10 cellular contexts compared by ENCODE assay signal in the genomic region with DNA sequence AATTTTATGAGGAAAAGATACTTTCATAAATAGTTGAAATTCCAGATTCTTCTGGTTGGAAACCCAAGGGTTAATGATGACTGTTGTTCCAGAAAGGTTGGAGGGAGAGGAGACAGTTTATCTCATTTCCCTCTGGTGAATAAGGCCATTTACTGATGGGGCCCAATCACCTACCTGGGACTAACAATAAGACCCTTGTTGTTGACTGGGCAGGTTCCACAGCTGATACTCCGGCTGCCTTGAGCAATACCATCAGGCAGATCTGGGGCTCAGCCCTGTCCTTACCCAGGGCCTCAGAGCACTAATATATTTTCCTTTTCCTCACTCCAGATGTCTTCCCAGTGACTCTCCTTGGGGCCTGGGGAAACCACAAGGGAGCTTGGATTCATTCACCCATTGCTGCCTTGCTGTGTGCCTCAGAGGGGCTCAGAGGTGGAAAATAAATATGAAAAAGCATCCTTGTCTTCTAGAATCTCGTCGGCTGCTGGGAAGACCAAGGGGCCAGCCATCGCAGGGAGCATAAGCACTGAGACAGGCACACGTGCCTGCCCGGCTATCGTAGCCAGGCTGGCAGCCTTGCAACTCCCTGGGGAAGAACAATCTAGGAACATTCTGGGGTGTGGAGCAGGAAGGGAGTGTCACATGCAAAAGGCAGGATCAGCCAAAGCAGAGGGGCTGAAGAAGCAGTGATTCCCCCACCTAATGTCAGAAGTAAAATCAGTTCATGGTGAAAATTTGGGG. TPM values are rescaled to one million over a fixed set of nuclear protein-coding genes. Genes with fewer than 3 reads are reported as not detected.
DNase-seq lines count a peak whose midpoint lies in the region; ATAC-seq, FAIRE-seq and TF ChIP-seq lines count a peak whose summit lies in the region.
"Had no signal": no experiment of that assay in that cellular context is flagged by ENCODE, and none has a peak within 500 bp of the region (broad histone marks: within the 10 kb centered on the region; RNA-seq: fewer than 3 reads in every experiment).

No MANE protein-coding gene starts in this region.

- no peak overlapping the region for H3K4me3 Mint-ChIP-seq in activated T-cell treated with anti-CD3 and anti-CD28 coated beads, Interleukin-2, amount 50 U/mL, for 72 hours
- H3K4me3 Mint-ChIP-seq: activated CD4-positive, alpha-beta T cell treated with anti-CD3 and anti-CD28 coated beads, Interleukin-2, amount 10 ng/mL, durations not matched to agents 7 days and 5 days; stimulated activated naive CD8-positive, alpha-beta T cell treated with anti-CD3 and anti-CD28 coated beads, Interleukin-15, Interleukin-2, amounts not matched to agents 100 ng/mL and 50 ng/mL, for 24 hours had no signal

- H3K4me3 ChIP-seq in PC-9 (no peak overlapping the region), esophagus muscularis mucosa (no peak overlapping the region), mucosa of descending colon (no peak overlapping the region), uterus (no peak overlapping the region)
- H3K4me3 ChIP-seq: adrenal gland had no signal

- H3K27me3 ChIP-seq in PC-9 (ENCODE audit: insufficient read depth, low read depth) (no peaks in the 10 kb centered on the region), esophagus muscularis mucosa (no peaks in the 10 kb centered on the region), uterus (no peaks in the 10 kb centered on the region)
- H3K27me3 ChIP-seq: adrenal gland had no signal

- TF ChIP-seq CTCF in PC-9 (conservative IDR thresholded peaks at IDR 0.05) (no peak), esophagus muscularis mucosa (IDR thresholded peaks at IDR 0.05) (no peak), mucosa of descending colon (IDR thresholded peaks at IDR 0.05) (no peak), uterus (IDR thresholded peaks at IDR 0.05) (no peak)

- no TSS peak for BruUV-seq in PC-9 (replicated peaks; lab: Mats Ljungman, UMichigan)

- peaks cover 87% of the 10 kb centered on the region for H3F3A ChIP-seq in PC-9 (ENCODE audit: insufficient read depth, low read depth)

- H3K27ac ChIP-seq in PC-9 (peak overlapping the region; percentile 23), esophagus muscularis mucosa (replicated peaks in 1 of 4) (peak overlapping the region; percentile 44 to 68 (median 62)), uterus (peak overlapping the region; percentile 14 to 74)

- no peaks in the 10 kb centered on the region for H3K4me1 Mint-ChIP-seq in activated T-cell treated with anti-CD3 and anti-CD28 coated beads, Interleukin-2, amount 50 U/mL, for 72 hours (ENCODE audit: low read depth)

- WGBS in esophagus muscularis mucosa = 68% methylated on average over 7 of the region's 7 CpGs

- no peaks in the 10 kb centered on the region for H3K9me3 ChIP-seq in PC-9 (ENCODE audit: insufficient read depth, low read depth)
- H3K9me3 ChIP-seq in esophagus muscularis mucosa = no peaks in the 10 kb centered on the region
- no peaks in the 10 kb centered on the region for H3K9me3 ChIP-seq in mucosa of descending colon
- H3K9me3 ChIP-seq in uterus = no peaks in the 10 kb centered on the region
- H3K9me3 ChIP-seq: adrenal gland had no signal

- no peak overlapping the region for H2AFZ ChIP-seq in PC-9

- no peaks in the 10 kb centered on the region for H3K9me3 Mint-ChIP-seq in activated T-cell treated with anti-CD3 and anti-CD28 coated beads, Interleukin-2, amount 50 U/mL, for 72 hours
- H3K9me3 Mint-ChIP-seq: activated CD4-positive, alpha-beta T cell treated with anti-CD3 and anti-CD28 coated beads, Interleukin-2, amount 10 ng/mL, durations not matched to agents 7 days and 5 days; stimulated activated naive CD8-positive, alpha-beta T cell treated with anti-CD3 and anti-CD28 coated beads, Interleukin-15, Interleukin-2, amounts not matched to agents 100 ng/mL and 50 ng/mL, for 24 hours had no signal

- ATAC-seq in mucosa of descending colon = peak; percentile 85
- ATAC-seq in activated T-cell treated with anti-CD3 and anti-CD28 coated beads, Interleukin-2, amount 50 U/mL, for 72 hours (replicated peaks in 1 of 2) = no peak

- H3K4me1 ChIP-seq in PC-9 (replicated peaks; ENCODE audit: insufficient read depth) = no peaks in the 10 kb centered on the region; the same call in 1 of the 2 replicates
- H3K4me1 ChIP-seq in esophagus muscularis mucosa = peaks cover 79 to 92% (median 83%) of the 10 kb centered on the region in 4 donors
- H3K4me1 ChIP-seq in mucosa of descending colon (ENCODE audit: low read depth) = peaks cover 18% of the 10 kb centered on the region
- peaks cover 4 to 20% of the 10 kb centered on the region in 2 donors for H3K4me1 ChIP-seq in uterus

- CTCF ChIA-PET in PC-9 (lab: Charles Lee) = no interaction called here

- H3K27ac Mint-ChIP-seq in activated T-cell treated with anti-CD3 and anti-CD28 coated beads, Interleukin-2, amount 50 U/mL, for 72 hours = no peak overlapping the region
- H3K27ac Mint-ChIP-seq: stimulated activated naive CD8-positive, alpha-beta T cell treated with anti-CD3 and anti-CD28 coated beads, Interleukin-15, Interleukin-2, amounts not matched to agents 100 ng/mL and 50 ng/mL, for 24 hours had no signal

- DNase-seq in PC-9 (peak in 1 of 2 experiments; percentile 47), esophagus muscularis mucosa (ENCODE audit: extremely low spot score) (no peak), mucosa of descending colon (no peak), uterus (no peak), NCI-H82 treated with DMSO at 0.1 percent for 48 hours (lab: John Stamatoyannopoulos, UW; ENCODE audit: unreplicated experiment) (no peak), H54 (ENCODE audit: insufficient read length, low spot score) (no peak)
- no peak for DNase-seq in activated T-cell treated with anti-CD3 and anti-CD28 coated beads, Interleukin-2, amount 50 U/mL, for 72 hours
- DNase-seq: activated CD4-positive, alpha-beta T cell treated with anti-CD3 and anti-CD28 coated beads, Interleukin-2, amount 10 ng/mL, durations not matched to agents 7 days and 5 days; adrenal gland had no signal

- H4K20me1 ChIP-seq in PC-9 (ENCODE audit: insufficient read depth) = peaks cover 96% of the 10 kb centered on the region

- TF ChIP-seq POLR2A in esophagus muscularis mucosa (IDR thresholded peaks at IDR 0.05; ENCODE audit: low read depth) (no peak), uterus (IDR thresholded peaks at IDR 0.05) (no peak), H54 (IDR thresholded peaks at IDR 0.05; ENCODE audit: low read depth, low read length) (no peak)

- FAIRE-seq in H54 (lab: Jason Lieb, UNC) = no peak

- H3K36me3 Mint-ChIP-seq in activated T-cell treated with anti-CD3 and anti-CD28 coated beads, Interleukin-2, amount 50 U/mL, for 72 hours (ENCODE audit: insufficient read depth in 2 of 2) = no peaks in the 10 kb centered on the region

- intact Hi-C loops in PC-9 (cut with micrococcal nuclease; ENCODE audit: unreplicated experiment) (no loop called here), esophagus muscularis mucosa (cut with DNase I) (no loop called here), mucosa of descending colon (cut with DNase I, micrococcal nuclease) (no loop called here), uterus (cut with DNase I; ENCODE audit: low total_unique reads) (no loop called here)

- peaks cover 100% of the 10 kb centered on the region for H3K79me2 ChIP-seq in PC-9 (ENCODE audit: low read depth)

- POLR2A ChIA-PET in PC-9 (lab: Charles Lee; ENCODE audit: unreplicated experiment) = no interaction called here

- no peaks in the 10 kb centered on the region for H3K9me2 ChIP-seq in PC-9 (ENCODE audit: insufficient read depth)

- no peak overlapping the region for H3K4me2 ChIP-seq in PC-9

- TF ChIP-seq EP300 in esophagus muscularis mucosa (IDR thresholded peaks at IDR 0.05) = no peak

- H3K36me3 ChIP-seq in PC-9 (ENCODE audit: low read depth) (peaks cover 33% of the 10 kb centered on the region), esophagus muscularis mucosa (peaks cover 0 to 3% (median 0%) of the 10 kb centered on the region in 4 donors), mucosa of descending colon (ENCODE audit: low read depth) (no peaks in the 10 kb centered on the region), uterus (no peaks in the 10 kb centered on the region)

- no peaks in the 10 kb centered on the region for H3K27me3 Mint-ChIP-seq in activated T-cell treated with anti-CD3 and anti-CD28 coated beads, Interleukin-2, amount 50 U/mL, for 72 hours (ENCODE audit: low read depth)
- H3K27me3 Mint-ChIP-seq: activated CD4-positive, alpha-beta T cell treated with anti-CD3 and anti-CD28 coated beads, Interleukin-2, amount 10 ng/mL, durations not matched to agents 7 days and 5 days; stimulated activated naive CD8-positive, alpha-beta T cell treated with anti-CD3 and anti-CD28 coated beads, Interleukin-15, Interleukin-2, amounts not matched to agents 100 ng/mL and 50 ng/mL, for 24 hours had no signal

RNA-seq across cellular contexts. Expression of gene MPRIP, which starts 54.4 kb away (rescaled TPM):
- total RNA-seq in PC-9 (2021) (411 and 443 TPM in 2 replicates), esophagus muscularis mucosa (100 to 1,000 TPM; 108 to 194 (median 129) TPM), mucosa of descending colon (100 to 1,000 TPM; 150 to 249 (median 231) TPM), uterus (100 to 1,000 TPM in 2 of 4 donors, 10 to 100 TPM in 2; 61.5 to 407 (median 103) TPM)
- total RNA-seq in activated T-cell treated with anti-CD3 and anti-CD28 coated beads, Interleukin-2, amount 50 U/mL, for 72 hours = 100 to 1,000 TPM; 110 to 128 TPM
